Comparison of ENCODE assay signal across 16 cellular contexts in the genomic region with DNA sequence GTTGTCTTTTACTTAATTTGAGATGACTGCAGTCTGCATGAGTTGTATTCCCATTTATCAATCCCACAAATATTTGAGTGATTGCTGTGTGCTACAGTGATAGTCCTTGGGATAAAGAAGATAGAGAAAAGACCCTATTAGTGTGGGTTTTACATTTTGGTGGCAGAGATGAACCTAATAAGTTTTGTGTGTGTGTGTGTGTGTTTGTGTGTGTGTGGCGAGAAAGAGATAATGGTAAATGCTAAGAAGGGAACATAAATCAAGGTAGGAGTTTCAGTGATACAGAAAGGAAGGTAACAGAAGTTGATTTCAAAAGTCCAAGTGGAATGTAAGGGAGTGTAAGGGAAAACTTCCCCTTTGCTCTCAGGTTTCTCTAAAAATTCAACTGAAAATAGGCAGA. TPM values are rescaled to one million over a fixed set of nuclear protein-coding genes. Genes with fewer than 3 reads are reported as not detected.
DNase-seq lines count a peak whose midpoint lies in the region; ATAC-seq, FAIRE-seq and TF ChIP-seq lines count a peak whose summit lies in the region.
"Had no signal": no experiment of that assay in that cellular context is flagged by ENCODE, and none has a peak within 500 bp of the region (broad histone marks: within the 10 kb centered on the region; RNA-seq: fewer than 3 reads in every experiment).

No MANE protein-coding gene starts in this region.

- no peaks in the 10 kb centered on the region; the same call in 1 of the 2 replicates for H4K20me1 ChIP-seq in K562 (replicated peaks; ENCODE audit: control insufficient read depth, insufficient read depth, low read length)

- peaks cover 79% of the 10 kb centered on the region for H3K36me3 Mint-ChIP-seq in activated T-cell treated with anti-CD3 and anti-CD28 coated beads, Interleukin-2, amount 50 U/mL, for 24 hours (ENCODE audit: low read depth)
- peaks cover 8% of the 10 kb centered on the region for H3K36me3 Mint-ChIP-seq in neural crest cell (ENCODE audit: low read depth)

- no peak for ATAC-seq in K562
- ATAC-seq in HG03039 (IDR thresholded peaks at IDR 0.05; ENCODE audit: unreplicated experiment): no peak
- no peak for ATAC-seq in GM18520 (IDR thresholded peaks at IDR 0.05; ENCODE audit: unreplicated experiment)
- ATAC-seq: activated CD4-positive, CD25-positive, alpha-beta regulatory T cell treated with anti-CD3 and anti-CD28 coated beads, Interleukin-2, amount 50 U/mL, for 24 hours; stimulated activated naive CD8-positive, alpha-beta T cell treated with anti-CD3 and anti-CD28 coated beads, Interleukin-15, amount 100 ng/mL, for 72 hours had no signal

- peaks cover 5 to 17% of the 10 kb centered on the region in 2 experiments; a peak in 3 of 5 replicates for H3K4me1 ChIP-seq in K562 (replicated peaks in 1 of 2; ENCODE audit: control insufficient read depth in 2 of 2, insufficient read depth in 2 of 2, low read length in 2 of 2)
- H3K4me1 ChIP-seq: uterus had no signal

- CTCF ChIA-PET in K562 (lab: Yijun Ruan, JAX; ENCODE audit: low intra/inter-chr PET ratio): no interaction called here

- H3K9ac ChIP-seq in SK-N-MC (ENCODE audit: insufficient read length) (no peak overlapping the region), K562 (ENCODE audit: insufficient read depth in 1 of 2, low read depth in 2 of 2, low read length in 2 of 2) (no peak overlapping the region)

- no TSS peak for BruUV-seq in K562 (replicated peaks; lab: Mats Ljungman, UMichigan)

- WGBS in K562 (ENCODE audit: insufficient coverage, low coverage, missing lambda C conversion rate): 50% methylated on average over 1 of the region's 1 CpG

- H3K9me1 ChIP-seq in K562 (ENCODE audit: control insufficient read depth, insufficient read depth, low read length): no peaks in the 10 kb centered on the region

- no peaks in the 10 kb centered on the region for H3K27me3 Mint-ChIP-seq in activated T-cell treated with anti-CD3 and anti-CD28 coated beads, Interleukin-2, amount 50 U/mL, for 24 hours
- no peaks in the 10 kb centered on the region for H3K27me3 Mint-ChIP-seq in neural crest cell (ENCODE audit: low read depth)
- H3K27me3 Mint-ChIP-seq: stimulated activated naive CD8-positive, alpha-beta T cell treated with anti-CD3 and anti-CD28 coated beads, Interleukin-15, amount 100 ng/mL, for 72 hours had no signal

- H3K4me1 Mint-ChIP-seq in activated T-cell treated with anti-CD3 and anti-CD28 coated beads, Interleukin-2, amount 50 U/mL, for 24 hours (ENCODE audit: low read depth): peaks cover 30% of the 10 kb centered on the region
- peaks cover 23% of the 10 kb centered on the region for H3K4me1 Mint-ChIP-seq in neural crest cell

- peaks cover 45% of the 10 kb centered on the region for H3K36me3 ChIP-seq in SK-N-MC (ENCODE audit: insufficient read depth, low read length)
- H3K36me3 ChIP-seq in K562 (ENCODE audit: control insufficient read depth, insufficient read depth, low read length): peaks cover 64% of the 10 kb centered on the region
- H3K36me3 ChIP-seq: uterus had no signal

- no peak for TF ChIP-seq RAD21 in K562 (CRISPR knock-in tag; conservative IDR thresholded peaks at IDR 0.05 in 1 of 2, IDR thresholded peaks at IDR 0.05 in 1 of 2)

- peak overlapping the region; percentile 61 for H3K27ac ChIP-seq in SK-N-MC
- H3K27ac ChIP-seq in K562 (ENCODE audit: extremely low read depth, low read depth, low read length): peak overlapping the region; percentile 3; the same call in 1 of the 3 replicates
- H3K27ac ChIP-seq: uterus had no signal

- no peak for DNase-seq in activated T-cell treated with anti-CD3 and anti-CD28 coated beads, Interleukin-2, amount 50 U/mL, for 24 hours
- no peak for DNase-seq in activated T-cell treated with anti-CD3 and anti-CD28 coated beads, Interleukin-2, amount 50 U/mL, for 1 hour
- DNase-seq in SK-N-MC (ENCODE audit: low read depth, low spot score): no peak
- DNase-seq in K562 (ENCODE audit: extremely low read depth in 1 of 4, low spot score in 3 of 4): no peak
- no peak for DNase-seq in neural crest cell (ENCODE audit: low read depth, low spot score)
- DNase-seq in NCI-H524 (lab: John Stamatoyannopoulos, UW): no peak
- DNase-seq: ACHN; cortex of kidney; H9; NCI-H1436 treated with DMSO at 0.1 percent for 48 hours; NCI-H446; stimulated activated naive CD8-positive, alpha-beta T cell treated with anti-CD3 and anti-CD28 coated beads, Interleukin-15, amount 100 ng/mL, for 72 hours; uterus had no signal

- H3K27ac Mint-ChIP-seq in activated T-cell treated with anti-CD3 and anti-CD28 coated beads, Interleukin-2, amount 50 U/mL, for 24 hours: peak overlapping the region; percentile 66
- peak overlapping the region; percentile 9 for H3K27ac Mint-ChIP-seq in neural crest cell (ENCODE audit: unreplicated experiment)
- H3K27ac Mint-ChIP-seq: stimulated activated naive CD8-positive, alpha-beta T cell treated with anti-CD3 and anti-CD28 coated beads, Interleukin-15, amount 100 ng/mL, for 72 hours had no signal

- H3K4me2 ChIP-seq in K562 (ENCODE audit: insufficient read depth, low read length): no peak overlapping the region

- no peaks in the 10 kb centered on the region for H3K9me3 ChIP-seq in SK-N-MC (ENCODE audit: low read depth, low read length)
- H3K9me3 ChIP-seq in K562 (replicated peaks; ENCODE audit: control insufficient read depth, insufficient read depth, low read depth, low read length): no peaks in the 10 kb centered on the region
- H3K9me3 ChIP-seq: uterus had no signal

- TF ChIP-seq EP300 in K562 (IDR thresholded peaks at IDR 0.05; ENCODE audit: low read length): no peak

- H3K9me3 Mint-ChIP-seq in activated T-cell treated with anti-CD3 and anti-CD28 coated beads, Interleukin-2, amount 50 U/mL, for 24 hours: no peaks in the 10 kb centered on the region
- H3K9me3 Mint-ChIP-seq in neural crest cell: no peaks in the 10 kb centered on the region
- H3K9me3 Mint-ChIP-seq: H9; stimulated activated naive CD8-positive, alpha-beta T cell treated with anti-CD3 and anti-CD28 coated beads, Interleukin-15, amount 100 ng/mL, for 72 hours had no signal

- intact Hi-C loops in K562 (cut with micrococcal nuclease): no loop called here

- TF ChIP-seq POLR2A in K562 (conservative IDR thresholded peaks at IDR 0.05): 0 out of 2 replicates have a peak, but pooled peaks have one; percentile 55

- in situ Hi-C loops in K562 (cut with MboI): no loop called here

- TF ChIP-seq CTCF in K562 (IDR thresholded peaks at IDR 0.05 in 2 of 3, conservative IDR thresholded peaks at IDR 0.05 in 1 of 3; ENCODE audit: insufficient read depth in 2 of 3, low read depth in 1 of 3, low read length in 3 of 3) (no peak), neural crest cell (conservative IDR thresholded peaks at IDR 0.05) (no peak)

- no peaks in the 10 kb centered on the region for H3K27me3 ChIP-seq in K562 (ENCODE audit: control insufficient read depth in 2 of 2, insufficient read depth in 2 of 2, low read length in 2 of 2)
- H3K27me3 ChIP-seq: uterus had no signal

- FAIRE-seq in K562 (lab: Jason Lieb, UNC): no peak

- no peak overlapping the region for H2AFZ ChIP-seq in K562 (ENCODE audit: low read depth, low read length)

- POLR2A ChIA-PET in K562 (lab: Yijun Ruan, JAX): interaction anchor here (1.0 to 1.5 kb wide), 3 partner anchors 9 to 366 kb away, joined by 4 to 10 read pairs (median 5); a partner anchor contains a TSS

- H3K79me2 ChIP-seq in K562 (ENCODE audit: control insufficient read depth, insufficient read depth, low read length): peaks cover 42% of the 10 kb centered on the region

- H3K4me3 ChIP-seq in SK-N-MC: no peak overlapping the region
- no peak overlapping the region for H3K4me3 ChIP-seq in K562
- H3K4me3 ChIP-seq: uterus had no signal

- H3K4me3 Mint-ChIP-seq in activated T-cell treated with anti-CD3 and anti-CD28 coated beads, Interleukin-2, amount 50 U/mL, for 24 hours: no peak overlapping the region
- peak overlapping the region; percentile 65 for H3K4me3 Mint-ChIP-seq in neural crest cell

RNA-seq across cellular contexts. Expression of a gene that starts 2.6 kb away (rescaled TPM):
- total RNA-seq in K562 (2011; cell fraction: chromatin; rRNA removed; ENCODE audit: low replicate concordance): 212 and 224 TPM in 2 replicates
- 110 and 115 TPM in 2 replicates for total RNA-seq in K562 (2011; cell fraction: nucleolus; rRNA removed)
- total RNA-seq in K562 (2011; cell fraction: nucleoplasm; rRNA removed): 141 and 168 TPM in 2 replicates
- 51.9 and 55.1 TPM in 2 replicates for total RNA-seq in K562 (2014; rRNA removed)
- 59.6 and 61.6 TPM in 2 replicates for total RNA-seq in K562 (2014; rRNA removed; fragmentation: Illumina TruSeq; extraction: Trizol)
- total RNA-seq in K562 (2015; rRNA removed; fragmentation: Illumina TruSeq; extraction: Trizol): 59.7 and 61.1 TPM in 2 replicates
- total RNA-seq in K562 (2021): 48.6 and 50.1 TPM in 2 replicates
- 55.7 and 60.9 TPM in 2 replicates for polyA plus RNA-seq in K562 (2011; rRNA removed)
- polyA plus RNA-seq in K562 (2011; cell fraction: cytosol; rRNA removed): 32.9 and 52.1 TPM in 2 replicates
- 138 and 154 TPM in 2 replicates for polyA plus RNA-seq in K562 (2011; cell fraction: nucleus; rRNA removed)
- 29.9 and 34.0 TPM in 2 replicates for polyA plus RNA-seq in K562 (2012)
- 54.5 and 62.3 TPM in 2 replicates for polyA plus RNA-seq in K562 (2014; fragmentation: Illumina TruSeq; extraction: Trizol)
- 10 to 100 TPM; 10.6 to 15.1 TPM for polyA plus RNA-seq in K562 (2014; fragmentation: Nextera tagmentation; extraction: Ambion mirVana)
- polyA plus RNA-seq in K562 (2014; rRNA removed): 71.0 and 82.4 TPM in 2 replicates
- polyA minus RNA-seq in K562 (2011; rRNA and poly(A)+ RNA removed): 56.9 and 67.2 TPM in 2 replicates
- 24.0 and 39.0 TPM in 2 replicates for polyA minus RNA-seq in K562 (2011; cell fraction: cytosol; rRNA and poly(A)+ RNA removed)
- polyA minus RNA-seq in K562 (2011; cell fraction: nucleus; rRNA and poly(A)+ RNA removed): 53.0 and 68.0 TPM in 2 replicates
- total RNA-seq in neural crest cell: 42.8 and 44.0 TPM in 2 replicates

RNA-seq across cellular contexts. Expression of a gene that starts 15.0 kb away (rescaled TPM):
- total RNA-seq in K562 (2011; cell fraction: chromatin; rRNA removed; ENCODE audit: low replicate concordance): 108 and 173 TPM in 2 replicates
- 129 and 135 TPM in 2 replicates for total RNA-seq in K562 (2011; cell fraction: nucleolus; rRNA removed)
- total RNA-seq in K562 (2011; cell fraction: nucleoplasm; rRNA removed): 257 and 377 TPM in 2 replicates
- 121 and 146 TPM in 2 replicates for total RNA-seq in K562 (2014; rRNA removed)
- 190 and 208 TPM in 2 replicates for total RNA-seq in K562 (2014; rRNA removed; fragmentation: Illumina TruSeq; extraction: Trizol)
- total RNA-seq in K562 (2015; rRNA removed; fragmentation: Illumina TruSeq; extraction: Trizol): 192 and 207 TPM in 2 replicates
- 191 and 217 TPM in 2 replicates for total RNA-seq in K562 (2021)
- polyA plus RNA-seq in K562 (2011; rRNA removed): 158 and 206 TPM in 2 replicates
- 61.8 and 125 TPM in 2 replicates for polyA plus RNA-seq in K562 (2011; cell fraction: cytosol; rRNA removed)
- polyA plus RNA-seq in K562 (2011; cell fraction: nucleus; rRNA removed): 29.3 and 49.1 TPM in 2 replicates
- 172 and 199 TPM in 2 replicates for polyA plus RNA-seq in K562 (2012)
- polyA plus RNA-seq in K562 (2014; fragmentation: Illumina TruSeq; extraction: Trizol): 168 and 192 TPM in 2 replicates
- 100 to 1,000 TPM; 103 to 114 TPM for polyA plus RNA-seq in K562 (2014; fragmentation: Nextera tagmentation; extraction: Ambion mirVana)
- 142 and 146 TPM in 2 replicates for polyA plus RNA-seq in K562 (2014; rRNA removed)
- polyA minus RNA-seq in K562 (2011; rRNA and poly(A)+ RNA removed): 190 and 210 TPM in 2 replicates
- polyA minus RNA-seq in K562 (2011; cell fraction: cytosol; rRNA and poly(A)+ RNA removed): 77.7 and 89.5 TPM in 2 replicates
- 19.1 and 43.2 TPM in 2 replicates for polyA minus RNA-seq in K562 (2011; cell fraction: nucleus; rRNA and poly(A)+ RNA removed)
- total RNA-seq in neural crest cell: 161 and 182 TPM in 2 replicates

RNA-seq across cellular contexts. Expression of a gene that starts 34.2 kb away (rescaled TPM):
- 137 TPM in 2 replicates for total RNA-seq in K562 (2011; cell fraction: chromatin; rRNA removed; ENCODE audit: low replicate concordance)
- 64.9 and 66.7 TPM in 2 replicates for total RNA-seq in K562 (2011; cell fraction: nucleolus; rRNA removed)
- 86.4 and 95.9 TPM in 2 replicates for total RNA-seq in K562 (2011; cell fraction: nucleoplasm; rRNA removed)
- 127 and 195 TPM in 2 replicates for total RNA-seq in K562 (2014; rRNA removed)
- total RNA-seq in K562 (2014; rRNA removed; fragmentation: Illumina TruSeq; extraction: Trizol): 65.2 and 72.8 TPM in 2 replicates
- 65.4 and 67.8 TPM in 2 replicates for total RNA-seq in K562 (2015; rRNA removed; fragmentation: Illumina TruSeq; extraction: Trizol)
- total RNA-seq in K562 (2021): 93.2 and 103 TPM in 2 replicates
- polyA plus RNA-seq in K562 (2011; rRNA removed): 54.0 and 58.6 TPM in 2 replicates
- 26.5 and 38.4 TPM in 2 replicates for polyA plus RNA-seq in K562 (2011; cell fraction: cytosol; rRNA removed)
- polyA plus RNA-seq in K562 (2011; cell fraction: nucleus; rRNA removed): 253 and 282 TPM in 2 replicates
- 45.2 and 74.3 TPM in 2 replicates for polyA plus RNA-seq in K562 (2012)
- polyA plus RNA-seq in K562 (2014; fragmentation: Illumina TruSeq; extraction: Trizol): 99.4 and 117 TPM in 2 replicates
- polyA plus RNA-seq in K562 (2014; fragmentation: Nextera tagmentation; extraction: Ambion mirVana): 10 to 100 TPM; 35.7 to 43.8 TPM
- polyA plus RNA-seq in K562 (2014; rRNA removed): 76.8 and 82.4 TPM in 2 replicates
- polyA minus RNA-seq in K562 (2011; rRNA and poly(A)+ RNA removed): 24.8 and 25.9 TPM in 2 replicates
- polyA minus RNA-seq in K562 (2011; cell fraction: cytosol; rRNA and poly(A)+ RNA removed): 15.8 and 22.4 TPM in 2 replicates
- 32.3 and 48.5 TPM in 2 replicates for polyA minus RNA-seq in K562 (2011; cell fraction: nucleus; rRNA and poly(A)+ RNA removed)
- total RNA-seq in neural crest cell: 57.8 and 63.8 TPM in 2 replicates

RNA-seq across cellular contexts. Expression of a gene that starts 34.3 kb away (rescaled TPM):
- 56.7 and 106 TPM in 2 replicates for total RNA-seq in K562 (2011; cell fraction: chromatin; rRNA removed; ENCODE audit: low replicate concordance)
- total RNA-seq in K562 (2011; cell fraction: nucleolus; rRNA removed): 30.3 and 30.9 TPM in 2 replicates
- total RNA-seq in K562 (2011; cell fraction: nucleoplasm; rRNA removed): 39.7 and 48.8 TPM in 2 replicates
- total RNA-seq in K562 (2014; rRNA removed): 22.7 and 34.2 TPM in 2 replicates
- total RNA-seq in K562 (2014; rRNA removed; fragmentation: Illumina TruSeq; extraction: Trizol): 80.5 and 101 TPM in 2 replicates
- 46.0 and 50.9 TPM in 2 replicates for total RNA-seq in K562 (2015; rRNA removed; fragmentation: Illumina TruSeq; extraction: Trizol)
- total RNA-seq in K562 (2021): 49.6 and 54.1 TPM in 2 replicates
- 72.7 and 99.7 TPM in 2 replicates for polyA plus RNA-seq in K562 (2011; rRNA removed)
- polyA plus RNA-seq in K562 (2011; cell fraction: cytosol; rRNA removed): 32.1 and 62.9 TPM in 2 replicates
- 26.2 and 32.0 TPM in 2 replicates for polyA plus RNA-seq in K562 (2011; cell fraction: nucleus; rRNA removed)
- polyA plus RNA-seq in K562 (2012): 36.5 and 49.2 TPM in 2 replicates
- 82.0 and 82.1 TPM in 2 replicates for polyA plus RNA-seq in K562 (2014; fragmentation: Illumina TruSeq; extraction: Trizol)
- 10 to 100 TPM; 34.2 to 39.3 TPM for polyA plus RNA-seq in K562 (2014; fragmentation: Nextera tagmentation; extraction: Ambion mirVana)
- polyA plus RNA-seq in K562 (2014; rRNA removed): 37.9 and 42.6 TPM in 2 replicates
- 142 and 164 TPM in 2 replicates for polyA minus RNA-seq in K562 (2011; rRNA and poly(A)+ RNA removed)
- polyA minus RNA-seq in K562 (2011; cell fraction: cytosol; rRNA and poly(A)+ RNA removed): 21.6 and 42.8 TPM in 2 replicates
- 29.4 and 52.6 TPM in 2 replicates for polyA minus RNA-seq in K562 (2011; cell fraction: nucleus; rRNA and poly(A)+ RNA removed)
- 33.1 and 37.0 TPM in 2 replicates for total RNA-seq in neural crest cell
